11 cellular contexts compared by ENCODE assay signal in genomic region chr9:33560217-33560616, GRCh38. TPM values are rescaled to one million over a fixed set of nuclear protein-coding genes. Genes with fewer than 3 reads are reported as not detected.
DNase-seq lines count a peak whose midpoint lies in the region; ATAC-seq and TF ChIP-seq lines count a peak whose summit lies in the region.
"Not testable (repeated sequence)": the region's sequence is repeated elsewhere in the genome, so short reads cannot be mapped to it uniquely, and the experiment has no call there.
"Had no signal": no experiment of that assay in that cellular context is flagged by ENCODE, and none has a peak within 500 bp of the region (broad histone marks: within the 10 kb centered on the region; RNA-seq: fewer than 3 reads in every experiment).

No MANE protein-coding gene starts in this region.

- TF ChIP-seq CTCF in BE2C (IDR thresholded peaks at IDR 0.05; ENCODE audit: low read depth, low read length); IMR-90 (conservative IDR thresholded peaks at IDR 0.05; ENCODE audit: low read depth, low read length); WTC11 (IDR thresholded peaks at IDR 0.05); neural progenitor cell (IDR thresholded peaks at IDR 0.05): not testable (repeated sequence)

- H3K79me1 ChIP-seq in IMR-90 (ENCODE audit: low read depth in 1 of 2, low read length in 2 of 2), result not testable (repeated sequence)

- CTCF ChIA-PET in IMR-90 (lab: Yijun Ruan, JAX); WTC11 (lab: Charles Lee): not testable (repeated sequence)

- not testable (repeated sequence) for TF ChIP-seq RAD21 in IMR-90 (IDR thresholded peaks at IDR 0.05; ENCODE audit: low read length)

- H3K27ac ChIP-seq in IMR-90 (ENCODE audit: insufficient read depth, low read length); neural progenitor cell: not testable (repeated sequence)

- H4K91ac ChIP-seq in IMR-90 (ENCODE audit: insufficient read depth, low read depth, low read length), result not testable (repeated sequence)

- peak; percentile 64 for DNase-seq in BE2C
- DNase-seq in ELF-1 (ENCODE audit: low read depth, low spot score), result peak; percentile 49
- DNase-seq in IMR-90, result peak; percentile 31
- DNase-seq in NCI-H748 (lab: John Stamatoyannopoulos, UW; ENCODE audit: unreplicated experiment), result peak; percentile 6
- peak; percentile 26 for DNase-seq in WTC11 (ENCODE audit: low spot score)
- DNase-seq in dermis blood vessel endothelial cell, result peak; percentile 11
- DNase-seq in glomerular visceral epithelial cell (ENCODE audit: extremely low spot score), result peak; percentile 20
- DNase-seq in neural progenitor cell (ENCODE audit: low spot score), result peak; percentile 1

- not testable (repeated sequence) for H3F3A ChIP-seq in neural progenitor cell (ENCODE audit: low read depth)

- H2BK5ac ChIP-seq in IMR-90 (ENCODE audit: low read depth, low read length, poor library complexity, severe bottlenecking), result peak overlapping the region; percentile 87

- in situ Hi-C loops in IMR-90 (cut with MboI; ENCODE audit: low sequenced_read_pairs), result not testable (repeated sequence)

- H3K27ac Mint-ChIP-seq in WTC11, result peak overlapping the region; percentile 84
- H3K27ac Mint-ChIP-seq in neural progenitor cell, result not testable (repeated sequence)

- H3K14ac ChIP-seq in IMR-90 (replicated peaks; ENCODE audit: low read depth, low read length), result peak overlapping the region; percentile 41; the same call in 1 of the 2 replicates

- not testable (repeated sequence) for H3K36me3 Mint-ChIP-seq in WTC11, neural progenitor cell

- not testable (repeated sequence) for H3K4ac ChIP-seq in IMR-90 (ENCODE audit: low read depth, low read length)

- H3K4me2 ChIP-seq in IMR-90 (ENCODE audit: low read depth, low read length); neural progenitor cell: not testable (repeated sequence)

- intact Hi-C loops in IMR-90 (cut with micrococcal nuclease), result not testable (repeated sequence)

- POLR2A ChIA-PET in IMR-90 (lab: Charles Lee; ENCODE audit: unreplicated experiment); WTC11 (lab: Charles Lee): not testable (repeated sequence)

- H3K9me3 Mint-ChIP-seq in WTC11, neural progenitor cell: not testable (repeated sequence)

- H3K23ac ChIP-seq in IMR-90 (ENCODE audit: low read depth, low read length), result peak overlapping the region; percentile 49; the same call in 1 of the 2 replicates

- TF ChIP-seq POLR2A in IMR-90 (IDR thresholded peaks at IDR 0.05; ENCODE audit: low read depth, low read length), result not testable (repeated sequence)

- not testable (repeated sequence) for H3K79me2 ChIP-seq in neural progenitor cell (ENCODE audit: low read depth)

- H3K9me1 ChIP-seq in IMR-90 (ENCODE audit: insufficient read depth, low read length), result not testable (repeated sequence)

- H3K4me1 ChIP-seq in BE2C; IMR-90 (ENCODE audit: control insufficient read depth, insufficient read depth, low read length); neural progenitor cell: not testable (repeated sequence)

- no CpG with 5 or more reads among the region's 1 CpG for WGBS in IMR-90 (ENCODE audit: extremely low coverage in 2 of 2, insufficient read length in 1 of 2), 2 experiments

- not testable (repeated sequence) for H3K36me3 ChIP-seq in BE2C; IMR-90 (ENCODE audit: control insufficient read depth, insufficient read depth, low read length); neural progenitor cell

- H2BK20ac ChIP-seq in IMR-90 (ENCODE audit: low read depth, low read length), result peak overlapping the region; percentile 80; the same call in 1 of the 2 replicates

- H3K4me1 Mint-ChIP-seq in WTC11, result peaks cover 24% of the 10 kb centered on the region
- H3K4me1 Mint-ChIP-seq in neural progenitor cell, result not testable (repeated sequence)

- not testable (repeated sequence) for H3K27me3 ChIP-seq in BE2C; IMR-90 (ENCODE audit: control insufficient read depth, insufficient read depth, low read length); neural progenitor cell

- H2AK5ac ChIP-seq in IMR-90 (ENCODE audit: low read depth, low read length), result not testable (repeated sequence)

- dilution Hi-C loops in IMR-90 (cut with HindIII; ENCODE audit: low sequenced_read_pairs, unreplicated experiment), result not testable (repeated sequence)

- not testable (repeated sequence) for BruUV-seq in IMR-90 (replicated peaks; lab: Mats Ljungman, UMichigan)

- not testable (repeated sequence) for H2AK9ac ChIP-seq in IMR-90 (replicated peaks; ENCODE audit: low read depth, low read length, poor library complexity)

- not testable (repeated sequence) for H3K4me3 Mint-ChIP-seq in WTC11, neural progenitor cell

- H3K56ac ChIP-seq in IMR-90 (ENCODE audit: extremely low read depth, insufficient read depth, low read length), result not testable (repeated sequence)

- H4K5ac ChIP-seq in IMR-90 (ENCODE audit: low read depth, low read length), result peak overlapping the region; percentile 90; the same call in 1 of the 2 replicates

- H2BK120ac ChIP-seq in IMR-90 (ENCODE audit: low read depth, low read length), result peak overlapping the region; percentile 88; the same call in 1 of the 2 replicates

- not testable (repeated sequence) for H2BK15ac ChIP-seq in IMR-90 (ENCODE audit: low read depth, low read length)

- H3K9me3 ChIP-seq in BE2C; IMR-90 (ENCODE audit: control insufficient read depth, insufficient read depth, low read length); neural progenitor cell (ENCODE audit: low read depth): not testable (repeated sequence)

- H4K8ac ChIP-seq in IMR-90 (ENCODE audit: low read depth in 2 of 2, low read length in 2 of 2), result peak overlapping the region in 1 of 2 experiments; percentile 79; a peak in 3 of 4 replicates

- H3K4me3 ChIP-seq in BE2C (ENCODE audit: low read depth, low read length); IMR-90 (ENCODE audit: insufficient read depth, low read depth, low read length); neural progenitor cell: not testable (repeated sequence)

- H2AFZ ChIP-seq in IMR-90 (replicated peaks; ENCODE audit: low read length, poor library complexity); neural progenitor cell (replicated peaks): not testable (repeated sequence)

- H4K20me1 ChIP-seq in IMR-90 (ENCODE audit: insufficient read depth, low read length); neural progenitor cell (ENCODE audit: low read depth): not testable (repeated sequence)

- peak; percentile 46 for ATAC-seq in IMR-90 (ENCODE audit: low read depth)
- ATAC-seq in WTC11, result not testable (repeated sequence)

- not testable (repeated sequence) for H3K9ac ChIP-seq in IMR-90 (ENCODE audit: low read depth, low read length); neural progenitor cell

- H3K18ac ChIP-seq in IMR-90 (ENCODE audit: low read depth, low read length), result peak overlapping the region; percentile 72; the same call in 1 of the 2 replicates

- not testable (repeated sequence) for H3K27me3 Mint-ChIP-seq in WTC11 (ENCODE audit: low read depth); neural progenitor cell (ENCODE audit: insufficient read depth, low read depth)

TF ChIP-seq in WTC11, 78 proteins besides CTCF, POLR2A, EP300 and RAD21:
- TF ChIP-seq TP53 (CRISPR knock-in tag; IDR thresholded peaks at IDR 0.05), result peak; percentile 74; the same call in 1 of the 2 replicates

RNA-seq across cellular contexts. Expression of gene ANKRD18B, which starts 36.2 kb away (rescaled TPM):
- polyA plus RNA-seq in BE2C (2012; ENCODE audit: insufficient read depth, insufficient read length, low read depth), result 1.9 TPM
- total RNA-seq in IMR-90 (2012; rRNA removed) (13.4 and 14.7 TPM in 2 replicates), WTC11 (2021) (11.0 to 16.4 TPM (median 13.6 TPM) in 3 replicates), dermis blood vessel endothelial cell (under 0.01 and 1.4 TPM in 2 replicates), neural progenitor cell (ENCODE audit: low replicate concordance) (10.3 and 14.7 TPM in 2 replicates)
- polyA plus RNA-seq in IMR-90 (2012; rRNA removed), result 5.8 and 7.1 TPM in 2 replicates
- polyA plus RNA-seq in IMR-90 (2012; cell fraction: cytosol; rRNA removed), result 1.8 and 2.0 TPM in 2 replicates
- 1.1 and 7.0 TPM in 2 replicates for polyA plus RNA-seq in IMR-90 (2012; cell fraction: nucleus; rRNA removed; ENCODE audit: low replicate concordance)
- total RNA-seq: activated B cell treated with CpG ODN at 0.5 μM for 24 hours, frontal cortex, subcutaneous adipose tissue had no signal

Comparison
In these comparisons a context has a peak if more than half of its experiments do, and no peak if none do; other contexts are left out.
1. DNase-seq: peak in every context shown above with its lines; median percentile 64 in BE2C; 49 in ELF-1; 31 in IMR-90; 26 in WTC11; 20 in glomerular visceral epithelial cell; 11 in dermis blood vessel endothelial cell; 6 in NCI-H748; 1 in neural progenitor cell.